19 cellular contexts compared by ENCODE assay signal in the genomic region with DNA sequence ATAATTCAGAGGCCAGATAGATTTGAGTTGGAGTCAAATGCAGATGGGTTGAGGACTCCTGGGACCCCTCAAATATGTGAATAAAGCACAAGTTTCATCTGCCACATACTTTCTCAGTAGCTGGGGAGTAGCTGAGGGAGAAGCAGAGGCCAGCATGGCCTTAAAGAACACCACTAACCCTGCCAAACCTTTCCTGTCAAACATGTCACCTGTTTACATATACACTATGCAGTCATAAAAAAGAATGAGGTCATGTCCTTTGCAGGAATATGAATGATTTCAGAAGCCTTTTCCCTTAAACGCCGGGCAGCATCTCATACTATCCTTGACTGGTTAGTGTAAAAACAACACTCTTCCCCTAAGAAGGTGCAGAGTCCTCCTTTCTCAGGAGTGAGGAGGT. TPM values are rescaled to one million over a fixed set of nuclear protein-coding genes. Genes with fewer than 3 reads are reported as not detected.
DNase-seq lines count a peak whose midpoint lies in the region; ATAC-seq and TF ChIP-seq lines count a peak whose summit lies in the region.
"Had no signal": no experiment of that assay in that cellular context is flagged by ENCODE, and none has a peak within 500 bp of the region (broad histone marks: within the 10 kb centered on the region; RNA-seq: fewer than 3 reads in every experiment).

No MANE protein-coding gene starts in this region.

- no peak for TF ChIP-seq CTCF in breast epithelium (IDR thresholded peaks at IDR 0.05)
- TF ChIP-seq CTCF in mammary epithelial cell (conservative IDR thresholded peaks at IDR 0.05 in 1 of 2, IDR thresholded peaks at IDR 0.05 in 1 of 2; ENCODE audit: extremely low read depth in 1 of 2, insufficient read depth in 1 of 2, low read depth in 1 of 2, low read length in 2 of 2): no peak
- TF ChIP-seq CTCF in fibroblast of villous mesenchyme (IDR thresholded peaks at IDR 0.05; ENCODE audit: insufficient read depth, low read depth, low read length): no peak
- TF ChIP-seq CTCF in mucosa of descending colon (IDR thresholded peaks at IDR 0.05): no peak
- TF ChIP-seq CTCF in upper lobe of right lung (IDR thresholded peaks at IDR 0.05): no peak

- in situ Hi-C loops in mammary epithelial cell (cut with MboI; ENCODE audit: low sequenced_read_pairs in 2 of 2): no loop called here

- peak overlapping the region; percentile 48 to 52 for H3K27ac ChIP-seq in breast epithelium
- H3K27ac ChIP-seq in mammary epithelial cell (ENCODE audit: insufficient read depth, low read depth, low read length): no peak overlapping the region
- H3K27ac ChIP-seq in upper lobe of right lung: peak overlapping the region; percentile 49

- 87% methylated on average over 2 of the region's 2 CpGs for WGBS in mammary epithelial cell (ENCODE audit: low coverage, missing lambda C conversion rate)

- dilution Hi-C loops in mammary epithelial cell (cut with HindIII; ENCODE audit: low sequenced_read_pairs): no loop called here

- intact Hi-C loops in breast epithelium (cut with DNase I; ENCODE audit: low total_unique reads) (no loop called here), mammary epithelial cell (cut with micrococcal nuclease) (no loop called here), mucosa of descending colon (cut with DNase I, micrococcal nuclease) (no loop called here), upper lobe of right lung (cut with DNase I) (no loop called here)

- no peak overlapping the region for H3K9ac ChIP-seq in mammary epithelial cell (ENCODE audit: insufficient read depth, low read length)

- DNase-seq in breast epithelium (ENCODE audit: low spot score in 2 of 2) (no peak), mammary epithelial cell (no peak), fibroblast of villous mesenchyme (ENCODE audit: low read depth) (peak; percentile 11), mucosa of descending colon (no peak), upper lobe of right lung (no peak), NCI-H2081 (lab: John Stamatoyannopoulos, UW) (no peak)
- DNase-seq in activated CD4-positive, CD25-positive, alpha-beta regulatory T cell (lab: John Stamatoyannopoulos, UW): no peak
- DNase-seq: BE2C; Caco-2; CD4-positive, alpha-beta T cell; GOT3; NCI-H1105 treated with DMSO at 0.1 percent for 48 hours; NCI-H1694; PC-3; RPMI8226; SIG-M5 had no signal

- peaks cover 0 to 5% of the 10 kb centered on the region in 2 donors for H3K4me1 ChIP-seq in breast epithelium
- peaks cover 9% of the 10 kb centered on the region for H3K4me1 ChIP-seq in mammary epithelial cell (ENCODE audit: insufficient read depth, low read length)
- H3K4me1 ChIP-seq in mucosa of descending colon (ENCODE audit: low read depth): no peaks in the 10 kb centered on the region
- peaks cover 20% of the 10 kb centered on the region for H3K4me1 ChIP-seq in upper lobe of right lung
- H3K4me1 ChIP-seq: BE2C, Caco-2 had no signal

- no peak for TF ChIP-seq POLR2A in breast epithelium (IDR thresholded peaks at IDR 0.05)

- no peaks in the 10 kb centered on the region for H4K20me1 ChIP-seq in mammary epithelial cell (ENCODE audit: insufficient read depth, low read length)

- no peaks in the 10 kb centered on the region for H3K9me3 ChIP-seq in breast epithelium
- no peaks in the 10 kb centered on the region for H3K9me3 ChIP-seq in mammary epithelial cell (replicated peaks; ENCODE audit: insufficient read depth, low read length)
- H3K9me3 ChIP-seq in mucosa of descending colon: no peaks in the 10 kb centered on the region
- no peaks in the 10 kb centered on the region for H3K9me3 ChIP-seq in upper lobe of right lung
- H3K9me3 ChIP-seq: BE2C, Caco-2 had no signal

- H3K79me2 ChIP-seq in mammary epithelial cell (ENCODE audit: insufficient read depth, low read length): no peaks in the 10 kb centered on the region

- CTCF ChIA-PET in mammary epithelial cell (lab: Charles Lee; ENCODE audit: low non-redundant PET): no interaction called here

- H3K27me3 ChIP-seq in breast epithelium (no peaks in the 10 kb centered on the region), mammary epithelial cell (ENCODE audit: insufficient read depth, low read length) (no peaks in the 10 kb centered on the region), upper lobe of right lung (no peaks in the 10 kb centered on the region)
- H3K27me3 ChIP-seq: BE2C had no signal

- no TSS peak for BruUV-seq in mammary epithelial cell (replicated peaks; lab: Mats Ljungman, UMichigan)

- H3K4me2 ChIP-seq in mammary epithelial cell (ENCODE audit: insufficient read depth, low read depth, low read length): no peak overlapping the region

- ATAC-seq in mucosa of descending colon (peak; percentile 93), upper lobe of right lung (peak; percentile 62), HG03354 (IDR thresholded peaks at IDR 0.05; ENCODE audit: poor library complexity, severe bottlenecking, unreplicated experiment) (no peak)
- ATAC-seq: HCT116, PC-3, SK-N-SH treated with all-trans-retinoic acid at 6 μM for 48 hours had no signal

- H3K36me3 ChIP-seq in breast epithelium (no peaks in the 10 kb centered on the region), mammary epithelial cell (ENCODE audit: insufficient read depth, low read length) (no peaks in the 10 kb centered on the region), mucosa of descending colon (ENCODE audit: low read depth) (no peaks in the 10 kb centered on the region), upper lobe of right lung (no peaks in the 10 kb centered on the region)
- H3K36me3 ChIP-seq: BE2C had no signal

- H3K4me3 ChIP-seq in breast epithelium: no peak overlapping the region
- H3K4me3 ChIP-seq in mammary epithelial cell (replicated peaks in 1 of 3; ENCODE audit: insufficient read depth in 1 of 3, low read depth in 2 of 3, low read length in 3 of 3): no peak overlapping the region
- H3K4me3 ChIP-seq in fibroblast of villous mesenchyme (ENCODE audit: low read depth, low read length): no peak overlapping the region
- no peak overlapping the region for H3K4me3 ChIP-seq in mucosa of descending colon
- no peak overlapping the region for H3K4me3 ChIP-seq in upper lobe of right lung

- no peak overlapping the region for H2AFZ ChIP-seq in mammary epithelial cell (ENCODE audit: low read depth, low read length)

RNA-seq across cellular contexts. Expression of a gene that starts 25.2 kb away (rescaled TPM):
- 100 to 1,000 TPM; 173 to 360 (median 265) TPM for total RNA-seq in breast epithelium
- 100 to 1,000 TPM; 131 to 168 TPM for total RNA-seq in mammary epithelial cell
- 139 TPM for polyA plus RNA-seq in mammary epithelial cell
- polyA minus RNA-seq in mammary epithelial cell: 207 TPM
- 128 and 183 TPM in 2 replicates for total RNA-seq in fibroblast of villous mesenchyme
- 100 to 1,000 TPM; 178 to 243 (median 235) TPM for total RNA-seq in mucosa of descending colon
- 335 TPM for total RNA-seq in upper lobe of right lung
